In the genomic region with DNA sequence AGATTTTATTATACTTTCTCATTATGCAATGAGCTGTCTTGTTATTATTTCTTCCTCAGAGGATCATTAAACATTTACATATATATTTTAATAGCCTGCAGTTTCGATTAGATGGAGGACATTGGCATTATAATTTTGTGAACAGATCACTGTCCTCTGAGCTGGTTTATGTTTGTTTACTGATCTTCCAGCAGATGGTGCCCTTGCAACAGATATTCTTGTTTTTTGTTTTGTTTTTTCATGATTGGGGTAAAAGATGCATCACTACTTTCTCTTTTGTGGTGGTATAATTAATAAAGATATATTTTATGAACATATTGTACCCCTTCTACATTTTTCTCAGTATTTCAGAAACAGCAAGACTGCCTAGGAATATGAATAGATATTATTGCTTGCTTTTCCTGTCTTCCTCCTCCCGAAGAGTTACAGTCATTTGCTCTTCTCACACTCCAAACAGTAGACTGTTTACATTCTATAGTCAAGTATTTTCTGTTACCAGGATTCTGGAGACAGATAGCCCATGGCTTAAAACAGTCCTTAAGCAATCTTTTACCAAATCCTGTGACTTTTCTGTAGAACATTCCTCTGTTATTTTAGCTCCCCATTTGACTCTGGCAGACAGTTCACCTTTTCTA, we compare ENCODE assay signal across 8 cellular contexts.
DNase-seq lines count a peak whose midpoint lies in the region; ATAC-seq, FAIRE-seq and TF ChIP-seq lines count a peak whose summit lies in the region.

No MANE protein-coding gene starts in this region.

- no peak overlapping the region for H3K4me3 ChIP-seq in epithelial cell of esophagus (ENCODE audit: low read length)

- TF ChIP-seq CTCF in epithelial cell of esophagus (IDR thresholded peaks at IDR 0.05; ENCODE audit: insufficient read depth, low read depth, low read length, missing control alignments): peak; percentile 47

- peak; percentile 46 for ATAC-seq in GM21390 (IDR thresholded peaks at IDR 0.05; ENCODE audit: unreplicated experiment)
- no peak for ATAC-seq in HG02571 (IDR thresholded peaks at IDR 0.05; ENCODE audit: unreplicated experiment)
- ATAC-seq in HG03108 (IDR thresholded peaks at IDR 0.05; ENCODE audit: unreplicated experiment): no peak

- peak; percentile 94 for FAIRE-seq in A204.1 (lab: Jason Lieb, UNC)

- DNase-seq in NCI-H748 (lab: John Stamatoyannopoulos, UW; ENCODE audit: unreplicated experiment) (peak; percentile 53), epithelial cell of esophagus (ENCODE audit: low read depth) (peak; percentile 28), HCEC 1CT (no peak)
- DNase-seq in stimulated activated CD4-positive, alpha-beta T cell treated with anti-CD3 and anti-CD28 coated beads, Interleukin-12 subunit alpha, Interleukin-12 subunit beta, amount 100 ng/mL, for 4 hours: no peak

Comparison
In these comparisons a context has a peak if more than half of its experiments do, and no peak if none do; other contexts are left out.
1. DNase-seq: peak in NCI-H748 (single experiment) and epithelial cell of esophagus (single experiment); none in stimulated activated CD4-positive, alpha-beta T cell treated with anti-CD3 and anti-CD28 coated beads, Interleukin-12 subunit alpha, Interleukin-12 subunit beta, amount 100 ng/mL, for 4 hours (single experiment) and HCEC 1CT (single experiment).